In genomic region chrX:71180579-71181265, GRCh38 we compare ENCODE assay signal across 1 cellular context.
TF ChIP-seq lines count a peak whose summit lies in the region.

No MANE protein-coding gene starts in this region.

TF ChIP-seq in HEK293, 187 proteins besides CTCF, POLR2A, EP300 and RAD21 (continued from another document):
- TF ChIP-seq ZNF394 (tag by site-specific recombination; IDR thresholded peaks at IDR 0.05; ENCODE audit: borderline replicate concordance): peak; percentile 96
